17 cellular contexts compared by ENCODE assay signal in the genomic region with DNA sequence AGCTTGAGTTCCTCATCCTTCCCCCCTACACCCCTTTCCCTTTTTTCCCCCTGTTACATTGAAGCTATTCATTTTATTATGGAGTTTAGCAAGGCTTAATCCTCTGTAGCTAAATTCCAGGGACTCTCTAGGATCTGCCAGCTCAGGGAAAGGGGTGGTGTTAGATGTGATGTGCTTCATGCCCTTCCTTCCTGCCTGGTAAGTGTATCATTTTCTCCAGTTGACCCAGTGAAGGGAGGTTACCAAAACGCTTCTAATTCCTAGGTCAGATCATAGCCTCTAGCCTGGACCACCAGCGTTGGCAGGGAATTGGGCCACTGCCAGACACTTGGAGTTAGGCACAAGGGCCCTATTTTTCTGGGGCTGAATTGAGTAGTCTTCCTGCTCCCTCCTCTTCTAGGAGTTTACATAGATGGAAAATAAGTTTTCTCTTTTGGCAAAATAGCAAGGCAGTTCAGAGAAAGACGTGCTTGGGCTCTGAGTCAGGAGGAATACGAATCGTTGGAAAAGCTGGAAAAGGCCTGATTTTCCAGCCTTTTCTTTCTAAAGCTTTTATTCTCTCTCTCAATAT.
DNase-seq lines count a peak whose midpoint lies in the region; ATAC-seq and TF ChIP-seq lines count a peak whose summit lies in the region.
"Had no signal": no experiment of that assay in that cellular context is flagged by ENCODE, and none has a peak within 500 bp of the region (broad histone marks: within the 10 kb centered on the region; RNA-seq: fewer than 3 reads in every experiment).

No MANE protein-coding gene starts in this region.

- no peaks in the 10 kb centered on the region for H3K4me1 Mint-ChIP-seq in activated CD4-positive, alpha-beta memory T cell treated with anti-CD3 and anti-CD28 coated beads, Interleukin-2, amount 10 ng/mL, durations not matched to agents 7 days and 5 days
- H3K4me1 Mint-ChIP-seq: activated CD4-positive, alpha-beta T cell treated with anti-CD3 and anti-CD28 coated beads, Interleukin-2, amount 10 ng/mL, durations not matched to agents 7 days and 5 days had no signal

- TF ChIP-seq CTCF in fibroblast of villous mesenchyme (IDR thresholded peaks at IDR 0.05; ENCODE audit: insufficient read depth, low read depth, low read length), result no peak
- no peak for TF ChIP-seq CTCF in mammary epithelial cell (conservative IDR thresholded peaks at IDR 0.05 in 1 of 2, IDR thresholded peaks at IDR 0.05 in 1 of 2; ENCODE audit: extremely low read depth in 1 of 2, insufficient read depth in 1 of 2, low read depth in 1 of 2, low read length in 2 of 2)

- no peaks in the 10 kb centered on the region for H3K4me1 ChIP-seq in mammary epithelial cell (ENCODE audit: insufficient read depth, low read length)
- H3K4me1 ChIP-seq: adrenal gland, testis had no signal

- H3K4me3 ChIP-seq in fibroblast of villous mesenchyme (ENCODE audit: low read depth, low read length), result no peak overlapping the region
- H3K4me3 ChIP-seq in mammary epithelial cell (replicated peaks in 1 of 3; ENCODE audit: insufficient read depth in 1 of 3, low read depth in 2 of 3, low read length in 3 of 3), result no peak overlapping the region
- H3K4me3 ChIP-seq: adrenal gland, smooth muscle cell, testis had no signal

- WGBS in mammary epithelial cell (ENCODE audit: low coverage, missing lambda C conversion rate), result 0% methylated on average over 5 of the region's 5 CpGs

- no peaks in the 10 kb centered on the region for H3K36me3 Mint-ChIP-seq in activated CD4-positive, alpha-beta memory T cell treated with anti-CD3 and anti-CD28 coated beads, Interleukin-2, amount 10 ng/mL, durations not matched to agents 7 days and 5 days (ENCODE audit: low read depth)

- CTCF ChIA-PET in activated CD4-positive, alpha-beta memory T cell treated with anti-CD3 and anti-CD28 coated beads, Interleukin-2, amount 10 ng/mL, durations not matched to agents 7 days and 5 days (lab: Charles Lee), result no interaction called here
- CTCF ChIA-PET in mammary epithelial cell (lab: Charles Lee; ENCODE audit: low non-redundant PET), result no interaction called here

- POLR2A ChIA-PET in activated CD4-positive, alpha-beta memory T cell treated with anti-CD3 and anti-CD28 coated beads, Interleukin-2, amount 10 ng/mL, durations not matched to agents 7 days and 5 days (lab: Charles Lee), result no interaction called here

- no TSS peak for BruUV-seq in mammary epithelial cell (replicated peaks; lab: Mats Ljungman, UMichigan)

- no peaks in the 10 kb centered on the region for H3K27me3 Mint-ChIP-seq in activated CD4-positive, alpha-beta memory T cell treated with anti-CD3 and anti-CD28 coated beads, Interleukin-2, amount 10 ng/mL, durations not matched to agents 7 days and 5 days
- H3K27me3 Mint-ChIP-seq: activated CD4-positive, alpha-beta T cell treated with anti-CD3 and anti-CD28 coated beads, Interleukin-2, amount 10 ng/mL, durations not matched to agents 7 days and 5 days had no signal

- intact Hi-C loops in mammary epithelial cell (cut with micrococcal nuclease), result no loop called here

- H2AFZ ChIP-seq in mammary epithelial cell (ENCODE audit: low read depth, low read length), result no peak overlapping the region

- no peak overlapping the region for H3K4me3 Mint-ChIP-seq in activated CD4-positive, alpha-beta memory T cell treated with anti-CD3 and anti-CD28 coated beads, Interleukin-2, amount 10 ng/mL, durations not matched to agents 7 days and 5 days
- H3K4me3 Mint-ChIP-seq: activated CD4-positive, alpha-beta T cell treated with anti-CD3 and anti-CD28 coated beads, Interleukin-2, amount 10 ng/mL, durations not matched to agents 7 days and 5 days; activated T-helper 1 cell treated with anti-CD3 and anti-CD28 coated beads, Interleukin-12 subunit alpha, Interleukin-12 subunit beta, Interleukin-2, Interleukin-4 antibody, amounts not matched to agents 30 ng/mL and 10 ng/mL and 1 ng/mL, durations not matched to agents 14 hours and 24 hours and 36 hours had no signal

- H3K9ac ChIP-seq in mammary epithelial cell (ENCODE audit: insufficient read depth, low read length), result no peak overlapping the region

- no peak for ATAC-seq in GM18861 (IDR thresholded peaks at IDR 0.05; ENCODE audit: unreplicated experiment)

- in situ Hi-C loops in mammary epithelial cell (cut with MboI; ENCODE audit: low sequenced_read_pairs in 2 of 2), result no loop called here

- H3K79me2 ChIP-seq in mammary epithelial cell (ENCODE audit: insufficient read depth, low read length), result no peaks in the 10 kb centered on the region

- H3K9me3 Mint-ChIP-seq in activated CD4-positive, alpha-beta memory T cell treated with anti-CD3 and anti-CD28 coated beads, Interleukin-2, amount 10 ng/mL, durations not matched to agents 7 days and 5 days, result peaks cover 4% of the 10 kb centered on the region
- H3K9me3 Mint-ChIP-seq: activated CD4-positive, alpha-beta T cell treated with anti-CD3 and anti-CD28 coated beads, Interleukin-2, amount 10 ng/mL, durations not matched to agents 7 days and 5 days; activated T-helper 1 cell treated with anti-CD3 and anti-CD28 coated beads, Interleukin-12 subunit alpha, Interleukin-12 subunit beta, Interleukin-2, Interleukin-4 antibody, amounts not matched to agents 30 ng/mL and 10 ng/mL and 1 ng/mL, durations not matched to agents 14 hours and 24 hours and 36 hours had no signal

- H4K20me1 ChIP-seq in mammary epithelial cell (ENCODE audit: insufficient read depth, low read length), result no peaks in the 10 kb centered on the region

- H3K4me2 ChIP-seq in mammary epithelial cell (ENCODE audit: insufficient read depth, low read depth, low read length), result no peak overlapping the region
- H3K4me2 ChIP-seq: smooth muscle cell had no signal

- no peak overlapping the region for H3K27ac ChIP-seq in mammary epithelial cell (ENCODE audit: insufficient read depth, low read depth, low read length)
- H3K27ac ChIP-seq: adrenal gland, testis had no signal

- peak; percentile 1 for DNase-seq in EL
- peak in 45 of 58 donors; percentile 3 to 66 (median 23) for DNase-seq in anterior cingulate cortex (lab: John Stamatoyannopoulos, UW)
- peak; percentile 2 for DNase-seq in fibroblast of villous mesenchyme (ENCODE audit: low read depth)
- DNase-seq in pons (ENCODE audit: low spot score), result peak; percentile 76
- no peak for DNase-seq in activated CD4-positive, alpha-beta memory T cell treated with anti-CD3 and anti-CD28 coated beads, Interleukin-2, amount 10 ng/mL, durations not matched to agents 7 days and 5 days
- no peak for DNase-seq in cerebellar cortex (ENCODE audit: low spot score)
- DNase-seq in mammary epithelial cell, result no peak
- DNase-seq: activated CD4-positive, alpha-beta T cell treated with anti-CD3 and anti-CD28 coated beads, Interleukin-2, amount 10 ng/mL, durations not matched to agents 7 days and 5 days; adrenal gland; Karpas-422; NCI-H187 treated with DMSO at 0.1 percent for 48 hours; NCI-H82; T-helper 9 cell; testis had no signal

- no peaks in the 10 kb centered on the region for H3K36me3 ChIP-seq in mammary epithelial cell (ENCODE audit: insufficient read depth, low read length)
- H3K36me3 ChIP-seq: adrenal gland had no signal

- no peaks in the 10 kb centered on the region for H3K9me3 ChIP-seq in mammary epithelial cell (replicated peaks; ENCODE audit: insufficient read depth, low read length)
- H3K9me3 ChIP-seq: adrenal gland, testis had no signal

- no peaks in the 10 kb centered on the region for H3K27me3 ChIP-seq in mammary epithelial cell (ENCODE audit: insufficient read depth, low read length)
- H3K27me3 ChIP-seq: adrenal gland, testis had no signal

- H3K27ac Mint-ChIP-seq in activated CD4-positive, alpha-beta memory T cell treated with anti-CD3 and anti-CD28 coated beads, Interleukin-2, amount 10 ng/mL, durations not matched to agents 7 days and 5 days, result no peak overlapping the region
- H3K27ac Mint-ChIP-seq: activated CD4-positive, alpha-beta T cell treated with anti-CD3 and anti-CD28 coated beads, Interleukin-2, amount 10 ng/mL, durations not matched to agents 7 days and 5 days; activated T-helper 1 cell treated with anti-CD3 and anti-CD28 coated beads, Interleukin-12 subunit alpha, Interleukin-12 subunit beta, Interleukin-2, Interleukin-4 antibody, amounts not matched to agents 30 ng/mL and 10 ng/mL and 1 ng/mL, durations not matched to agents 14 hours and 24 hours and 36 hours had no signal

- dilution Hi-C loops in mammary epithelial cell (cut with HindIII; ENCODE audit: low sequenced_read_pairs), result no loop called here

Comparison
In these comparisons a context has a peak if more than half of its experiments do, and no peak if none do; other contexts are left out.
1. DNase-seq: peak in EL (single experiment), anterior cingulate cortex (45 of 58), fibroblast of villous mesenchyme (single experiment) and pons (single experiment); none in activated CD4-positive, alpha-beta memory T cell treated with anti-CD3 and anti-CD28 coated beads, Interleukin-2, amount 10 ng/mL, durations not matched to agents 7 days and 5 days (single experiment), cerebellar cortex (single experiment) and mammary epithelial cell (single experiment).